In the genomic region with DNA sequence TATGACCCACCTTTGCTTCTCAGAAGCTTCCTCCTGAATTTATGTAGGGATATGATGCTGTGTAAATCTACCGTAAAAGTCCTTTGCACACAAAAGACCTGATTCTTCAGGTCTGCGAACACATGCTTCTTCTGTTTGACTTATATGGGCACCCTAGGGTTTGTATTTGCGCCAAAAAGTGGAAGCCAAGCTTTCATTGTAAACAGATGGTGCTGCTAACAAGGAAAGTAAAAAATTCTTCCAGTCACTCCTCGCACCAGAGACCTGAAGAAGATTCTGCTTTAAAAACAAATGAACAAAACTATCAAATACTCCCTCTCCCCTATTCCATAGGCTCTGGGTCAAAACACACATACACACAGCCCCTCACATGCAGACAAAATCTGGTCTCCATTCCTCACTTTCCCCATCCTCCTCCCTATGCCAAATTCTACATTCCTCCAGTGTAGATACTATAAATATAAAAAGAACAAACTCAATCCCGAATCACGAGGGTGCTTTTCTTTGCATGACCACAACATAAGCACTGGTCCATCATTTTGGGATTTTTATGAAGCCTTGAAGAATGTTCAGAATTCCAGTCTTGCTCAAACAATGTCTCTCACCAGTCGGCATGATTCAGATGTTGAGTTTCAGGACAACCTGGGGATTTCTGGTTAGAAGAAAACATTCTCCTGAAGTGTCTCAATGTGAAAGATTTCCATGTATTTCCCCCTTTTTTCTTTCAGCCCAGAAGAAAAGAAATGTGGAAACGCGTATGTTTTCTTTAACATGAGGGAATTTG, we compare ENCODE assay signal across 15 cellular contexts.
DNase-seq lines count a peak whose midpoint lies in the region; ATAC-seq, FAIRE-seq and TF ChIP-seq lines count a peak whose summit lies in the region.
"Had no signal": no experiment of that assay in that cellular context is flagged by ENCODE, and none has a peak within 500 bp of the region (broad histone marks: within the 10 kb centered on the region; RNA-seq: fewer than 3 reads in every experiment).

No MANE protein-coding gene starts in this region.

- peaks cover 33% of the 10 kb centered on the region for H3K4me1 ChIP-seq in ACC112 (ENCODE audit: control insufficient read depth, insufficient read depth, low read length, unreplicated experiment)
- H3K4me1 ChIP-seq in CD4-positive, alpha-beta memory T cell (ENCODE audit: insufficient read depth, low read length) = no peaks in the 10 kb centered on the region

- TF ChIP-seq CTCF in bronchial epithelial cell (IDR thresholded peaks at IDR 0.05; ENCODE audit: insufficient read depth, low read length, severe bottlenecking) = no peak

- no peaks in the 10 kb centered on the region for H3K36me3 Mint-ChIP-seq in CD4-positive, alpha-beta memory T cell
- H3K36me3 Mint-ChIP-seq in activated CD4-positive, alpha-beta T cell treated with anti-CD3 and anti-CD28 coated beads for 36 hours (ENCODE audit: low read depth) = no peaks in the 10 kb centered on the region
- H3K36me3 Mint-ChIP-seq: activated naive CD8-positive, alpha-beta T cell had no signal

- no peak overlapping the region for H3K27ac Mint-ChIP-seq in CD4-positive, alpha-beta memory T cell
- H3K27ac Mint-ChIP-seq in activated CD4-positive, alpha-beta T cell treated with anti-CD3 and anti-CD28 coated beads for 36 hours = no peak overlapping the region
- H3K27ac Mint-ChIP-seq: activated naive CD8-positive, alpha-beta T cell had no signal

- POLR2A ChIA-PET in CD4-positive, alpha-beta memory T cell (lab: Charles Lee; ENCODE audit: partially characterized antibody) = no interaction called here
- POLR2A ChIA-PET in activated CD4-positive, alpha-beta T cell treated with anti-CD3 and anti-CD28 coated beads for 36 hours (lab: Charles Lee) = no interaction called here

- DNase-seq in H4 (ENCODE audit: low spot score) (peak; percentile 19), bronchial epithelial cell (ENCODE audit: low read depth) (peak; percentile 45), kidney glomerular epithelial cell (lab: John Stamatoyannopoulos, UW) (peak; percentile 20), amygdala (lab: John Stamatoyannopoulos, UW) (no peak)
- no peak for DNase-seq in CD4-positive, alpha-beta memory T cell
- DNase-seq in activated CD4-positive, alpha-beta T cell treated with anti-CD3 and anti-CD28 coated beads for 36 hours = no peak
- DNase-seq: activated CD4-positive, CD25-positive, alpha-beta regulatory T cell treated with anti-CD3 and anti-CD28 coated beads, Interleukin-2, amount 50 U/mL, for 72 hours; activated CD8-positive, alpha-beta memory T cell treated with anti-CD3 and anti-CD28 coated beads, Interleukin-2, amount 50 U/mL, for 48 hours; DMS53; NCI-H2081; T-helper 2 cell had no signal

- CTCF ChIA-PET in CD4-positive, alpha-beta memory T cell (lab: Charles Lee; ENCODE audit: partially characterized antibody) = no interaction called here
- CTCF ChIA-PET in activated CD4-positive, alpha-beta T cell treated with anti-CD3 and anti-CD28 coated beads for 36 hours (lab: Charles Lee) = no interaction called here

- H3K27me3 ChIP-seq in ACC112 (ENCODE audit: insufficient read depth, low read length) (no peaks in the 10 kb centered on the region), bronchial epithelial cell (ENCODE audit: control insufficient read depth, insufficient read depth, low read length) (no peaks in the 10 kb centered on the region)
- no peaks in the 10 kb centered on the region for H3K27me3 ChIP-seq in CD4-positive, alpha-beta memory T cell (ENCODE audit: insufficient read depth, low read length)

- intact Hi-C loops in CD4-positive, alpha-beta memory T cell (cut with micrococcal nuclease) = no loop called here
- intact Hi-C loops in activated CD4-positive, alpha-beta T cell treated with anti-CD3 and anti-CD28 coated beads for 36 hours (cut with DNase I, micrococcal nuclease) = no loop called here

- H3K4me3 ChIP-seq in ACC112 (ENCODE audit: low read depth, low read length) = no peak overlapping the region
- no peak overlapping the region for H3K4me3 ChIP-seq in bronchial epithelial cell (ENCODE audit: low read depth, low read length)
- no peak overlapping the region for H3K4me3 ChIP-seq in CD4-positive, alpha-beta memory T cell (ENCODE audit: low read length in 2 of 2)
- H3K4me3 ChIP-seq: coronary artery had no signal

- H3K27ac ChIP-seq in ACC112 (ENCODE audit: low read depth, low read length) = peak overlapping the region; percentile 49
- H3K27ac ChIP-seq in CD4-positive, alpha-beta memory T cell (ENCODE audit: low read depth, low read length) = no peak overlapping the region
- H3K27ac ChIP-seq: coronary artery had no signal

- no peaks in the 10 kb centered on the region for H3K4me1 Mint-ChIP-seq in CD4-positive, alpha-beta memory T cell
- no peaks in the 10 kb centered on the region for H3K4me1 Mint-ChIP-seq in activated CD4-positive, alpha-beta T cell treated with anti-CD3 and anti-CD28 coated beads for 36 hours

- no peaks in the 10 kb centered on the region for H3K9me3 ChIP-seq in CD4-positive, alpha-beta memory T cell (ENCODE audit: control insufficient read depth in 1 of 2, low read length in 2 of 2)

- H3K4me3 Mint-ChIP-seq in CD4-positive, alpha-beta memory T cell = no peak overlapping the region
- no peak overlapping the region for H3K4me3 Mint-ChIP-seq in activated CD4-positive, alpha-beta T cell treated with anti-CD3 and anti-CD28 coated beads for 36 hours
- H3K4me3 Mint-ChIP-seq: activated naive CD8-positive, alpha-beta T cell had no signal

- H3K36me3 ChIP-seq in ACC112 (ENCODE audit: insufficient read depth, low read length) (no peaks in the 10 kb centered on the region), bronchial epithelial cell (ENCODE audit: control insufficient read depth, insufficient read depth, low read length) (no peaks in the 10 kb centered on the region)
- no peaks in the 10 kb centered on the region for H3K36me3 ChIP-seq in CD4-positive, alpha-beta memory T cell (ENCODE audit: insufficient read depth, low read length)

- H2AFZ ChIP-seq in ACC112 (ENCODE audit: low read length, unreplicated experiment) = peak overlapping the region; percentile 19

- H3K27me3 Mint-ChIP-seq in CD4-positive, alpha-beta memory T cell = peaks cover 7 to 16% of the 10 kb centered on the region in 2 donors
- peaks cover 22% of the 10 kb centered on the region for H3K27me3 Mint-ChIP-seq in activated CD4-positive, alpha-beta T cell treated with anti-CD3 and anti-CD28 coated beads for 36 hours

- no peaks in the 10 kb centered on the region for H3K79me2 ChIP-seq in ACC112 (ENCODE audit: control insufficient read depth, insufficient read depth, low read length, unreplicated experiment)

- H3K9me3 Mint-ChIP-seq in CD4-positive, alpha-beta memory T cell = peaks cover 0 to 1% (median 0%) of the 10 kb centered on the region in 8 donors
- no peaks in the 10 kb centered on the region for H3K9me3 Mint-ChIP-seq in activated CD4-positive, alpha-beta T cell treated with anti-CD3 and anti-CD28 coated beads for 36 hours (ENCODE audit: low read depth)

- ATAC-seq in GM21619 (IDR thresholded peaks at IDR 0.05; ENCODE audit: unreplicated experiment) = no peak
- ATAC-seq in activated CD4-positive, alpha-beta T cell treated with anti-CD3 and anti-CD28 coated beads for 36 hours = no peak

- no peak for FAIRE-seq in bronchial epithelial cell (lab: Jason Lieb, UNC)

Comparison
In these comparisons a context has a peak if more than half of its experiments do, and no peak if none do; other contexts are left out.
1. DNase-seq: peak in H4 (single experiment), bronchial epithelial cell (single experiment) and kidney glomerular epithelial cell (single experiment); none in amygdala (0 of 56), CD4-positive, alpha-beta memory T cell (0 of 5) and activated CD4-positive, alpha-beta T cell treated with anti-CD3 and anti-CD28 coated beads for 36 hours (single experiment).